ENCODE assay signal across 1 cellular context in the genomic region with DNA sequence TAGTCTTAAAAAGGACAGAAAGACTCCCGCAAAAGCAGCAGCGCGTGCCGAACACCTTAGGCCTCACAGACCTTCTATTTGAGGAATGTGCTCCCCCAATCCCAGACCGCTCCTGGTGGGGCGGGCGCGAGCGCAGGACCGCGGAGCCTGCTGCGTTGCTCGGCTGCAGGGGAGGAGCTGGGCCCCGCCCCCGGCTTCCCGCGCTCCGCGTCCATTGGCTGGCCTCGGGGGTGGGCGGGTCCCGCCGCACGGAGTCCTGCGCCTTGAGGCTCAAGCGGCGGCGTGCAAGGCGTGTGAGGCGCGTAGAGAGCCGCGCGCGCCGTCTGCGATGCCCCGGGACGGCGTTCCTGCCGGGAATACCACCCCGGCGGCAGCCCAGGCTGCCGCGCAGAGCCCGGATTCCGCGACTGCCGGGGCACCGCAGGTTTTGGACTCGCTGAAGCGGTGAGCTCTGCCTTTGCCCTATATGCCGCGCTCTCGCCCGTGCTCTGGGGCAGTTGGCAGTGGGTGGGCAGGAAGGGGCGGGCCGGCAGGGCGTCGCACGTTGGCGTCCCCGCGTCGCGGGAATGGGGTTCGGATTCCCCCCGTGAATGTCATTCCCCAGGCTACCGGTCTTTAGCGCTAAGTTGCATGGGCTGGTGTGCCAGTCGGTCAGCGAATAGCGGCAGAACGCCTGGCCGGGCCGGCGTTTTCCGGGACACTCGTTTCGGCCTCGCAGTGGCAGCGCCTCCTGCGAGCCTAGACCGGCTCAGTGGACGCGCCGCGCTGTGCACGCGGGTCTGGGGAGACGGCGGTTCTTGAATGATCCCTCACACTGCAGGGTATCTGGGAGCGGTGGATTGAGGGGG.
TF ChIP-seq lines count a peak whose summit lies in the region.

No MANE protein-coding gene starts in this region.

TF ChIP-seq in GM12878, 131 proteins besides CTCF, POLR2A, EP300 and RAD21 (continued from another document and continues in another):
- no peak for TF ChIP-seq E2F8 (IDR thresholded peaks at IDR 0.05; ENCODE audit: low read depth, partially characterized antibody)
- no peak for TF ChIP-seq KDM1A (IDR thresholded peaks at IDR 0.05; ENCODE audit: borderline replicate concordance)
- no peak for TF ChIP-seq SMC3 (IDR thresholded peaks at IDR 0.05; ENCODE audit: borderline replicate concordance, low read length)
- TF ChIP-seq, protein P1, sequence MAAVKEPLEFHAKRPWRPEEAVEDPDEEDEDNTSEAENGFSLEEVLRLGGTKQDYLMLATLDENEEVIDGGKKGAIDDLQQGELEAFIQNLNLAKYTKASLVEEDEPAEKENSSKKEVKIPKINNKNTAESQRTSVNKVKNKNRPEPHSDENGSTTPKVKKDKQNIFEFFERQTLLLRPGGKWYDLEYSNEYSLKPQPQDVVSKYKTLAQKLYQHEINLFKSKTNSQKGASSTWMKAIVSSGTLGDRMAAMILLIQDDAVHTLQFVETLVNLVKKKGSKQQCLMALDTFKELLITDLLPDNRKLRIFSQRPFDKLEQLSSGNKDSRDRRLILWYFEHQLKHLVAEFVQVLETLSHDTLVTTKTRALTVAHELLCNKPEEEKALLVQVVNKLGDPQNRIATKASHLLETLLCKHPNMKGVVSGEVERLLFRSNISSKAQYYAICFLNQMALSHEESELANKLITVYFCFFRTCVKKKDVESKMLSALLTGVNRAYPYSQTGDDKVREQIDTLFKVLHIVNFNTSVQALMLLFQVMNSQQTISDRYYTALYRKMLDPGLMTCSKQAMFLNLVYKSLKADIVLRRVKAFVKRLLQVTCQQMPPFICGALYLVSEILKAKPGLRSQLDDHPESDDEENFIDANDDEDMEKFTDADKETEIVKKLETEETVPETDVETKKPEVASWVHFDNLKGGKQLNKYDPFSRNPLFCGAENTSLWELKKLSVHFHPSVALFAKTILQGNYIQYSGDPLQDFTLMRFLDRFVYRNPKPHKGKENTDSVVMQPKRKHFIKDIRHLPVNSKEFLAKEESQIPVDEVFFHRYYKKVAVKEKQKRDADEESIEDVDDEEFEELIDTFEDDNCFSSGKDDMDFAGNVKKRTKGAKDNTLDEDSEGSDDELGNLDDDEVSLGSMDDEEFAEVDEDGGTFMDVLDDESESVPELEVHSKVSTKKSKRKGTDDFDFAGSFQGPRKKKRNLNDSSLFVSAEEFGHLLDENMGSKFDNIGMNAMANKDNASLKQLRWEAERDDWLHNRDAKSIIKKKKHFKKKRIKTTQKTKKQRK (IDR thresholded peaks at IDR 0.05; ENCODE audit: low read depth, low read length) = no peak
- peak; percentile 40 to 79; a peak in 2 of 4 replicates for TF ChIP-seq BHLHE40 (IDR thresholded peaks at IDR 0.05; ENCODE audit: borderline replicate concordance in 1 of 2, low read depth in 2 of 2, low read length in 1 of 2)
- TF ChIP-seq SIX5 (IDR thresholded peaks at IDR 0.05; ENCODE audit: low read depth, low read length, severe bottlenecking) = no peak
- TF ChIP-seq NRF1 (conservative IDR thresholded peaks at IDR 0.05; ENCODE audit: low read depth, low read length) = 0 out of 2 replicates have a peak, but pooled peaks have one; percentile 14
- peak; percentile 29 to 58; a peak in 2 of 3 replicates for TF ChIP-seq EGR1 (IDR thresholded peaks at IDR 0.05; ENCODE audit: borderline replicate concordance in 1 of 2, low read depth in 2 of 2, low read length in 2 of 2)
- no peak for TF ChIP-seq RAD51 (IDR thresholded peaks at IDR 0.05)
- no peak for TF ChIP-seq SREBF1 (IDR thresholded peaks at IDR 0.05; ENCODE audit: low read length)
- TF ChIP-seq SUPT20H (IDR thresholded peaks at IDR 0.05; ENCODE audit: borderline replicate concordance, control insufficient read depth, low read depth, low read length) = no peak
- TF ChIP-seq PAX5 (IDR thresholded peaks at IDR 0.05; ENCODE audit: borderline replicate concordance, low read depth, low read length) = peak; percentile 21; the same call in 1 of the 2 replicates
- no peak for TF ChIP-seq SMAD1 (IDR thresholded peaks at IDR 0.05; ENCODE audit: low read depth, partially characterized antibody)
- TF ChIP-seq, protein P2, sequence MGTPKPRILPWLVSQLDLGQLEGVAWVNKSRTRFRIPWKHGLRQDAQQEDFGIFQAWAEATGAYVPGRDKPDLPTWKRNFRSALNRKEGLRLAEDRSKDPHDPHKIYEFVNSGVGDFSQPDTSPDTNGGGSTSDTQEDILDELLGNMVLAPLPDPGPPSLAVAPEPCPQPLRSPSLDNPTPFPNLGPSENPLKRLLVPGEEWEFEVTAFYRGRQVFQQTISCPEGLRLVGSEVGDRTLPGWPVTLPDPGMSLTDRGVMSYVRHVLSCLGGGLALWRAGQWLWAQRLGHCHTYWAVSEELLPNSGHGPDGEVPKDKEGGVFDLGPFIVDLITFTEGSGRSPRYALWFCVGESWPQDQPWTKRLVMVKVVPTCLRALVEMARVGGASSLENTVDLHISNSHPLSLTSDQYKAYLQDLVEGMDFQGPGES (IDR thresholded peaks at IDR 0.05) = no peak
- no peak for TF ChIP-seq FOXK2 (IDR thresholded peaks at IDR 0.05)
- TF ChIP-seq RUNX3 (IDR thresholded peaks at IDR 0.05; ENCODE audit: low read length) = no peak
- no peak for TF ChIP-seq JUND (IDR thresholded peaks at IDR 0.05; ENCODE audit: low read depth, low read length)
- no peak for TF ChIP-seq EED (IDR thresholded peaks at IDR 0.05; ENCODE audit: low read depth)
- TF ChIP-seq MYB (IDR thresholded peaks at IDR 0.05; ENCODE audit: borderline replicate concordance, low read depth, low read length) = no peak
- TF ChIP-seq BCL11A (IDR thresholded peaks at IDR 0.05; ENCODE audit: low read depth, low read length) = no peak
- no peak for TF ChIP-seq HDAC6 (IDR thresholded peaks at IDR 0.05; ENCODE audit: unreplicated experiment)
- 0 out of 2 replicates have a peak, but pooled peaks have one; percentile 52 for TF ChIP-seq STAT1 (conservative IDR thresholded peaks at IDR 0.05)
- no peak for TF ChIP-seq IRF4 (IDR thresholded peaks at IDR 0.05; ENCODE audit: low read depth, low read length)
- TF ChIP-seq PRDM15 (CRISPR knock-in tag; IDR thresholded peaks at IDR 0.05) = no peak
- no peak for TF ChIP-seq DPF2 (IDR thresholded peaks at IDR 0.05)
- no peak for TF ChIP-seq CEBPB (IDR thresholded peaks at IDR 0.05; ENCODE audit: borderline replicate concordance in 1 of 2, low read depth in 2 of 2, low read length in 2 of 2)
- TF ChIP-seq ZNF687 (IDR thresholded peaks at IDR 0.05) = peak; percentile 74; the same call in 1 of the 2 replicates
- peak; percentile 28 for TF ChIP-seq KLF5 (IDR thresholded peaks at IDR 0.05; ENCODE audit: partially characterized antibody)
- TF ChIP-seq BACH1 (IDR thresholded peaks at IDR 0.05; ENCODE audit: borderline replicate concordance) = no peak
- TF ChIP-seq TCF12 (IDR thresholded peaks at IDR 0.05; ENCODE audit: low read depth, low read length) = no peak
- no peak for TF ChIP-seq TCF3 (IDR thresholded peaks at IDR 0.05; ENCODE audit: borderline replicate concordance, insufficient read depth, low read depth, low read length)
- 0 out of 2 replicates have a peak, but pooled peaks have one; percentile 48 for TF ChIP-seq RCOR1 (conservative IDR thresholded peaks at IDR 0.05; ENCODE audit: low read depth, low read length)
- TF ChIP-seq REST (IDR thresholded peaks at IDR 0.05; ENCODE audit: low read depth, low read length) = no peak
